9 cellular contexts compared by ENCODE assay signal in the genomic region with DNA sequence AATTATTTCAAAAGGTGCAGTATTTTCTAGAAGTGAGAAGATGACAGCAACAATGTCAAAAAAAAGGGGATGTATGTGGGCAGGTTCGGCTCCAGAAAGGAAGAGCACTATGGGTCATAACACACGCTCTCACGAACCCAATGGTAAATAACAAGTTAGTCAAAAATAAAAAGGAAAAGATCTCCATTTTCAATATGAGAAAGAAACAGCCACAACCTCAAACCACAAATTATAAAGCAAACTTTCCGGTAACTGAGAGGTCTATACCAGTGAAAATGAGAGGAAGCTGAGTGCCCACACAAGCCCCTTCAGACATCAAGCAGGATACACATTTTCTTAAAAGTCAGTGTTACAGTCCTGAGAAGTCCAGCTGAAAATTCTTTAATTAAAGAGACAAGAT.
A peak's percentile ranks its signal among the peaks of the same experiment; 100 is the strongest.
DNase-seq lines count a peak whose midpoint lies in the region; ATAC-seq and TF ChIP-seq lines count a peak whose summit lies in the region.
"Had no signal": no experiment of that assay in that cellular context is flagged by ENCODE, and none has a peak within 500 bp of the region (broad histone marks: within the 10 kb centered on the region; RNA-seq: fewer than 3 reads in every experiment).

No MANE protein-coding gene starts in this region.

- H3K27ac Mint-ChIP-seq in stimulated activated naive CD8-positive, alpha-beta T cell treated with anti-CD3 and anti-CD28 coated beads, Interleukin-15, amount 100 ng/mL, for 72 hours: peak overlapping the region; percentile 79 to 90

- intact Hi-C loops in cardiac septum (cut with DNase I) (no loop called here), uterus (cut with DNase I; ENCODE audit: low total_unique reads) (no loop called here)

- H3K4me1 Mint-ChIP-seq in stimulated activated naive CD8-positive, alpha-beta T cell treated with anti-CD3 and anti-CD28 coated beads, Interleukin-15, amount 100 ng/mL, for 72 hours: peaks cover 28% of the 10 kb centered on the region

- H3K9me3 Mint-ChIP-seq in stimulated activated naive CD8-positive, alpha-beta T cell treated with anti-CD3 and anti-CD28 coated beads, Interleukin-15, amount 100 ng/mL, for 72 hours: peaks cover 11 to 38% of the 10 kb centered on the region in 2 donors

- H3K36me3 ChIP-seq in HAP-1 (replicated peaks): no peaks in the 10 kb centered on the region
- peaks cover 0 to 2% of the 10 kb centered on the region in 2 donors for H3K36me3 ChIP-seq in uterus

- H3K4me3 Mint-ChIP-seq in stimulated activated naive CD8-positive, alpha-beta T cell treated with anti-CD3 and anti-CD28 coated beads, Interleukin-15, amount 100 ng/mL, for 72 hours: peak overlapping the region; percentile 14 to 67

- TF ChIP-seq POLR2A in uterus (IDR thresholded peaks at IDR 0.05): no peak

- H3K4me1 ChIP-seq in HAP-1: no peaks in the 10 kb centered on the region
- H3K4me1 ChIP-seq in uterus: no peaks in the 10 kb centered on the region

- H3K9me3 ChIP-seq in HAP-1: no peaks in the 10 kb centered on the region
- H3K9me3 ChIP-seq in uterus: no peaks in the 10 kb centered on the region

- ATAC-seq in HG02678 (IDR thresholded peaks at IDR 0.05; ENCODE audit: unreplicated experiment): peak; percentile 90
- peak; percentile 92 for ATAC-seq in stimulated activated naive CD8-positive, alpha-beta T cell treated with anti-CD3 and anti-CD28 coated beads, Interleukin-15, amount 100 ng/mL, for 72 hours

- TF ChIP-seq CTCF in uterus (IDR thresholded peaks at IDR 0.05): no peak

- peak; percentile 18 for DNase-seq in stimulated activated CD4-positive, alpha-beta T cell treated with anti-CD3 and anti-CD28 coated beads, Interleukin-15, amount 100 ng/mL, for 24 hours
- no peak for DNase-seq in stimulated activated CD4-positive, alpha-beta T cell treated with anti-CD3 and anti-CD28 coated beads, Interleukin-4, amount 100 ng/mL, for 1 hour
- DNase-seq in NOMO-1 treated with dmso at 0.1 percent for 144 hours (lab: John Stamatoyannopoulos, UW; ENCODE audit: unreplicated experiment) (peak; percentile 4), HAP-1 (ENCODE audit: low spot score in 2 of 2) (no peak), cardiac septum (ENCODE audit: low spot score) (no peak), uterus (no peak)
- DNase-seq in stimulated activated naive CD8-positive, alpha-beta T cell treated with anti-CD3 and anti-CD28 coated beads, Interleukin-15, amount 100 ng/mL, for 72 hours: peak; percentile 27 to 43
- DNase-seq: kidney had no signal

- H3K27me3 ChIP-seq in HAP-1 (ENCODE audit: low read depth): peaks cover 9% of the 10 kb centered on the region; the same call in 1 of the 2 replicates
- H3K27me3 ChIP-seq in uterus: no peaks in the 10 kb centered on the region

- H3K4me3 ChIP-seq in HAP-1: no peak overlapping the region
- no peak overlapping the region for H3K4me3 ChIP-seq in uterus

- in situ Hi-C loops in HAP-1 (cut with MboI; ENCODE audit: low sequenced_read_pairs): no loop called here

- no peak overlapping the region for H3K27ac ChIP-seq in uterus

- H3K27me3 Mint-ChIP-seq in stimulated activated naive CD8-positive, alpha-beta T cell treated with anti-CD3 and anti-CD28 coated beads, Interleukin-15, amount 100 ng/mL, for 72 hours: no peaks in the 10 kb centered on the region

Comparison
In these comparisons a context has a peak if more than half of its experiments do, and no peak if none do; other contexts are left out.
1. DNase-seq: peak in stimulated activated CD4-positive, alpha-beta T cell treated with anti-CD3 and anti-CD28 coated beads, Interleukin-15, amount 100 ng/mL, for 24 hours (single experiment), NOMO-1 treated with dmso at 0.1 percent for 144 hours (single experiment) and stimulated activated naive CD8-positive, alpha-beta T cell treated with anti-CD3 and anti-CD28 coated beads, Interleukin-15, amount 100 ng/mL, for 72 hours (2 of 2); none in stimulated activated CD4-positive, alpha-beta T cell treated with anti-CD3 and anti-CD28 coated beads, Interleukin-4, amount 100 ng/mL, for 1 hour (single experiment), HAP-1 (0 of 2), cardiac septum (single experiment) and uterus (0 of 2).